In the genomic region with DNA sequence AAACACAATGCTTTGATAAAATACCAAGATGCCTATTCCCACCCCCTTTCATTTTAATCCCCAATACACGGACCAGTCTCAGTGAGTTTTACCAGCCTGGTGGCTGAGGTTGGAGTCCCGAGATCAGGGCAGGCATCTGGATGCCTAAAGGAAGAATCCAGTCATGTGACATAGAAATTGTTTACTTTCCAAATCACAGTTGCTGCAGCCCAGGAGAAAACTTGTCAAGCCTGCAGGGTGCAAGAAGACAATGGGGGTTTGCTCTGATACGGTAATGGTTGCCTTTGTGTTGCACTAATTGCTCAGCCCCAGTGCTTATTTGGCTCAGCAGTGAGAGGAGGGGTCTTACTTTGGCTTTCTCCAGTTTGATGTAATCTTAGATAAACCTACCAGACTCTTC, we compare ENCODE assay signal across 1 cellular context.
TF ChIP-seq lines count a peak whose summit lies in the region.

No MANE protein-coding gene starts in this region.

TF ChIP-seq in GM23338, 12 proteins besides CTCF, POLR2A, EP300 and RAD21 (continued from another document):
- TF ChIP-seq ZNF462 (CRISPR knock-in tag; IDR thresholded peaks at IDR 0.05) (peak; percentile 61; the same call in 1 of the 2 replicates), NANOG (IDR thresholded peaks at IDR 0.05; ENCODE audit: borderline replicate concordance) (peak; percentile 79)
